In the genomic region with DNA sequence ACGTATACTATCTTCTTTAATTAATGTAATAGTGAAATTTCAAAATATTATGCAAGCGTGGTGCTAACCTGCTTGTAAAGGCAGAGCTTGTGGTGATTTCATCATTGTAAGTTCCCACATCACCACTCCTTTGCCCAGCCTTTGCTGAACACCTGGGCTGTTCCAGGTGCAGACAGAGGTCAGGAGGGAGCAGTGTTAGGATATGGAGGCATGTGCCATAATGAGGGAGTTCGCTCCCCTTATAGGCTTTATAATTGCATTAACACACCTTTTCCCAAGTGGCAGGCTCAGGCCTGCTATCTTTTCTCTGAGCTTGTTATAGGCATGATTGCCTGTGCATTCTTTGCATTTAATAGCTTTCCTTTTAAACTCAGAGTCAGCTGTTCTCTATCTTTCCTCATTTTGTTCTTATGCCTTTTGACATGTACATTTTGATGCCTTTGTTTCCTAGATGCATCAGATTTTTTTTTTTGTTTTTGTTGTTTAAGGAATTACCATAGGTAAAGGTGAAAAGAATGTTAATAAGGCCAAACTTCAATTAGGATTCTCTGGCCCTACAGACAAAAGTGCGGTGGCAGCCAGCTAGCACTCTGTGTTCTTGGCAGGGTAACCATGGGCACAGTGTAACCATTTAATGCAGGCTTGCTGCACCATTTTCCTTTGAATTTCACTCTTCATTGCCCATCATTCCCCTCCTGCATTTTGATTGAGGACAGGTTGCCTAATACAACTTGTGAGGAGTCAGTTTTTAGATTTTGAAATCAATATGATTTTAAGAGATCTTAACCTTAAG, we compare ENCODE assay signal across 26 cellular contexts. TPM values are rescaled to one million over a fixed set of nuclear protein-coding genes. Genes with fewer than 3 reads are reported as not detected.
A peak's percentile ranks its signal among the peaks of the same experiment; 100 is the strongest.
DNase-seq lines count a peak whose midpoint lies in the region; ATAC-seq, FAIRE-seq and TF ChIP-seq lines count a peak whose summit lies in the region.
"Had no signal": no experiment of that assay in that cellular context is flagged by ENCODE, and none has a peak within 500 bp of the region (broad histone marks: within the 10 kb centered on the region; RNA-seq: fewer than 3 reads in every experiment).

No MANE protein-coding gene starts in this region.

- H3K36me3 ChIP-seq in suprapubic skin = peaks cover 28% of the 10 kb centered on the region
- H3K36me3 ChIP-seq: adrenal gland had no signal

- DNase-seq in NCI-H82 (lab: John Stamatoyannopoulos, UW) (peak; percentile 21), NCI-H82 treated with DMSO at 0.1 percent for 48 hours (lab: John Stamatoyannopoulos, UW; ENCODE audit: unreplicated experiment) (no peak), anterior cingulate cortex (lab: John Stamatoyannopoulos, UW) (peak in 31 of 58 donors; percentile 3 to 71 (median 20)), foreskin keratinocyte (peak; percentile 84 to 88), suprapubic skin (ENCODE audit: low spot score in 2 of 2) (no peak), H54 (ENCODE audit: insufficient read length, low spot score) (no peak)
- DNase-seq: activated B cell treated with CpG ODN at 0.5 μM for 24 hours; activated CD8-positive, alpha-beta T cell treated with anti-CD3 and anti-CD28 coated beads for 36 hours; activated T-cell treated with anti-CD3 and anti-CD28 coated beads for 4 hours; adrenal gland; BE2C; COR-L47; DMS79; gastrocnemius medialis; kidney; mesenchymal stem cell; naive B cell; NCI-H1930; NCI-H510A; right cardiac atrium; stimulated activated CD4-positive, alpha-beta T cell treated with anti-CD3 and anti-CD28 coated beads, Interleukin-4, amount 100 ng/mL, for 24 hours; stimulated activated naive CD4-positive, alpha-beta T cell treated with Interleukin-2 at 50 U/mL for 16 hours; tibial artery had no signal

- TF ChIP-seq POLR2A in suprapubic skin (IDR thresholded peaks at IDR 0.05) (no peak), H54 (IDR thresholded peaks at IDR 0.05; ENCODE audit: low read depth, low read length) (no peak)

- H3K4me1 ChIP-seq in foreskin keratinocyte (no peaks in the 10 kb centered on the region), suprapubic skin (peaks cover 34% of the 10 kb centered on the region)
- H3K4me1 ChIP-seq: adrenal gland, BE2C, gastrocnemius medialis, tibial artery had no signal

- H3K27ac ChIP-seq in foreskin keratinocyte (no peak overlapping the region), suprapubic skin (peak overlapping the region; percentile 61)
- H3K27ac ChIP-seq: adrenal gland, gastrocnemius medialis, tibial artery had no signal

- no peaks in the 10 kb centered on the region for H3K9me3 ChIP-seq in suprapubic skin
- H3K9me3 ChIP-seq: adrenal gland, BE2C, gastrocnemius medialis, tibial artery had no signal

- WGBS in suprapubic skin = 64% methylated on average over 4 of the region's 4 CpGs

- TF ChIP-seq CTCF in foreskin keratinocyte (conservative IDR thresholded peaks at IDR 0.05) (no peak), suprapubic skin (IDR thresholded peaks at IDR 0.05) (no peak)

- peak; percentile 79 for ATAC-seq in foreskin keratinocyte
- ATAC-seq in GM21423 (IDR thresholded peaks at IDR 0.05; ENCODE audit: unreplicated experiment) = no peak
- no peak for ATAC-seq in HG03039 (IDR thresholded peaks at IDR 0.05; ENCODE audit: unreplicated experiment)
- ATAC-seq: activated CD8-positive, alpha-beta T cell treated with anti-CD3 and anti-CD28 coated beads for 36 hours; gastrocnemius medialis had no signal

- no peak for TF ChIP-seq EP300 in suprapubic skin (IDR thresholded peaks at IDR 0.05)

- no peak for FAIRE-seq in H54 (lab: Jason Lieb, UNC)
- FAIRE-seq: A204.1, kidney had no signal

- H3K4me3 ChIP-seq in suprapubic skin = no peak overlapping the region
- H3K4me3 ChIP-seq: adrenal gland, gastrocnemius medialis, tibial artery had no signal

- no peaks in the 10 kb centered on the region for H3K27me3 ChIP-seq in foreskin keratinocyte
- no peaks in the 10 kb centered on the region for H3K27me3 ChIP-seq in suprapubic skin
- H3K27me3 ChIP-seq: adrenal gland, BE2C, gastrocnemius medialis, tibial artery had no signal

RNA-seq across cellular contexts. Expression of a gene that starts 12.6 kb away (rescaled TPM):
- total RNA-seq in foreskin keratinocyte (3.2 TPM in 2 replicates), suprapubic skin (10 to 100 TPM; 11.0 to 21.8 (median 16.8) TPM)
- 3.0 and 3.5 TPM in 2 replicates for polyA plus RNA-seq in foreskin keratinocyte

RNA-seq across cellular contexts. Expression of a gene that starts 36.9 kb away (rescaled TPM):
- total RNA-seq in foreskin keratinocyte = 172 and 196 TPM in 2 replicates
- 113 and 136 TPM in 2 replicates for polyA plus RNA-seq in foreskin keratinocyte
- total RNA-seq in suprapubic skin = 10 to 100 TPM; 59.9 to 94.7 (median 75.0) TPM

Comparison
In these comparisons a context has a peak if more than half of its experiments do, and no peak if none do; other contexts are left out.
1. DNase-seq: peak in NCI-H82 (single experiment), anterior cingulate cortex (31 of 58) and foreskin keratinocyte (2 of 2); none in NCI-H82 treated with DMSO at 0.1 percent for 48 hours (single experiment), suprapubic skin (0 of 2) and H54 (single experiment).